In genomic region chr14:102362545-102363181, GRCh38 we compare ENCODE assay signal across 1 cellular context.
A peak's percentile ranks its signal among the peaks of the same experiment; 100 is the strongest.
TF ChIP-seq lines count a peak whose summit lies in the region.

CINP (minus strand) TSS chr14:102362890; CDS start chr14:102362851, 39 bp downstream.
TECPR2 (plus strand) TSS chr14:102362941; CDS start chr14:102376722, 13,781 bp downstream.

TF ChIP-seq in WTC11, 78 proteins besides CTCF, POLR2A, EP300 and RAD21 (continued from another document):
- TF ChIP-seq SMAD3 (CRISPR knock-in tag; IDR thresholded peaks at IDR 0.05; ENCODE audit: borderline replicate concordance) (no peak), SP1 (CRISPR knock-in tag; conservative IDR thresholded peaks at IDR 0.05) (peak; percentile 68; the same call in 1 of the 2 replicates), MAX (CRISPR knock-in tag; IDR thresholded peaks at IDR 0.05) (peak; percentile 12; the same call in 1 of the 2 replicates), FOXP1 (CRISPR knock-in tag; IDR thresholded peaks at IDR 0.05; ENCODE audit: borderline replicate concordance) (0 out of 2 replicates have a peak, but pooled peaks have one; percentile 5), FOXP4 (CRISPR knock-in tag; IDR thresholded peaks at IDR 0.05) (no peak), KAT7 (CRISPR knock-in tag; IDR thresholded peaks at IDR 0.05; ENCODE audit: borderline replicate concordance) (no peak)
